1 cellular context compared by ENCODE assay signal in genomic region chr11:62217191-62217748, GRCh38.
A peak's percentile ranks its signal among the peaks of the same experiment; 100 is the strongest.
TF ChIP-seq lines count a peak whose summit lies in the region.

No MANE protein-coding gene starts in this region.

TF ChIP-seq in IMR-90, 13 proteins besides CTCF, POLR2A, EP300 and RAD21 (continued from another document):
- TF ChIP-seq BHLHE40 (IDR thresholded peaks at IDR 0.05; ENCODE audit: low read depth, low read length) (no peak), CHD1 (IDR thresholded peaks at IDR 0.05; ENCODE audit: low read depth, low read length) (no peak), SMC3 (IDR thresholded peaks at IDR 0.05; ENCODE audit: low read depth, low read length) (peak; percentile 32; the same call in 1 of the 2 replicates), MAZ (IDR thresholded peaks at IDR 0.05; ENCODE audit: borderline replicate concordance, low read depth, low read length) (no peak), CEBPB (IDR thresholded peaks at IDR 0.05; ENCODE audit: low read depth, low read length) (no peak), ELK1 (IDR thresholded peaks at IDR 0.05; ENCODE audit: borderline replicate concordance, low read depth, low read length) (no peak), USF2 (IDR thresholded peaks at IDR 0.05; ENCODE audit: low read depth, low read length) (no peak), MXI1 (IDR thresholded peaks at IDR 0.05; ENCODE audit: borderline replicate concordance, low read depth, low read length) (no peak)
